1 cellular context compared by ENCODE assay signal in the genomic region with DNA sequence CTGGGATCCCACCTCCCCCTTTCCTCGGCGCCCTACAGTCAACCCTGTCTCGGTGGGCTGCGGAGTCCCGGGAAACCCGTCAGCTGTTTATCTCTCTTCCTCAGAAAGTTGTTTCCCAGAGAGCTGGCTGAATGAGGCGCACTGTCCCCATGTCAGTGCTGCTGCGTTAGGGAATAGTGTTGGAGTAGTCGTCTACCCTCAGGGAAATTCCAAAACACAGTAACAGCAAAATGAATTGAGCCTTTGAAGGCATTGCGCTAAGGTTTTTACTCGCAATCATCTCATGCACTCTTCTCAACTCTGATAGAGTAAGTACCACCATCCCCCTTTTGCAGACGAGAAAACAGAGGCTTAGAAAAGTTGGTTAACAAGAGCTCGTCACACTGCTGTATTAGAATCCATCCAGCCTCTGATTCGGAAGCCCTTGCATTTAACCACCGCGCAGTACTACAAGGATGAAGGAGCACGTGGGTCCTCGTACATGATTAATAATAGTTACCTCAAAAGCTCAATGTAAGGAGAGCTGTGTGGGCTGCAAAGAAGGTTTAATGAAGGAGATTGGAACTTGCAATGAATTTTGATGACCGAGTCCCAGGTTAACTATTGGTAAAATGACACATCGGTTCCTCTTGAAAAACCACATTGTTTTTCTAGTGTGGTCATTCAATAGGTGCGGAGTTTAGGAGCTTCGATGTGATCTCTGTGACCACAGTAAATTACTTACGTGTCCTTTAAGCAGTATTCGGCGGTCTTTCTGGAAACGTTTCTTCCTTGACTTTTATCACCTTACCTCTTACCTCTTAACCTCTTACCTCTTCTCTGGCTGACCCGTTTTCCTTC.
TF ChIP-seq lines count a peak whose summit lies in the region.

No MANE protein-coding gene starts in this region.

TF ChIP-seq in K562, 482 proteins besides CTCF, POLR2A, EP300 and RAD21 (continued from another document and continues in another):
- TF ChIP-seq, protein P1, sequence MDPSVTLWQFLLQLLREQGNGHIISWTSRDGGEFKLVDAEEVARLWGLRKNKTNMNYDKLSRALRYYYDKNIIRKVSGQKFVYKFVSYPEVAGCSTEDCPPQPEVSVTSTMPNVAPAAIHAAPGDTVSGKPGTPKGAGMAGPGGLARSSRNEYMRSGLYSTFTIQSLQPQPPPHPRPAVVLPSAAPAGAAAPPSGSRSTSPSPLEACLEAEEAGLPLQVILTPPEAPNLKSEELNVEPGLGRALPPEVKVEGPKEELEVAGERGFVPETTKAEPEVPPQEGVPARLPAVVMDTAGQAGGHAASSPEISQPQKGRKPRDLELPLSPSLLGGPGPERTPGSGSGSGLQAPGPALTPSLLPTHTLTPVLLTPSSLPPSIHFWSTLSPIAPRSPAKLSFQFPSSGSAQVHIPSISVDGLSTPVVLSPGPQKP (CRISPR knock-in tag; IDR thresholded peaks at IDR 0.05) = no peak
- TF ChIP-seq C11orf30 (IDR thresholded peaks at IDR 0.05; ENCODE audit: low read depth) (no peak), SIN3B (IDR thresholded peaks at IDR 0.05; ENCODE audit: low read depth) (no peak), NFE2L1 (tag; IDR thresholded peaks at IDR 0.05; ENCODE audit: borderline replicate concordance, low read depth) (no peak), PRPF4 (IDR thresholded peaks at IDR 0.05; ENCODE audit: insufficient read depth, low read depth, low read length, poor library complexity, severe bottlenecking) (no peak), PHF21A (IDR thresholded peaks at IDR 0.05; ENCODE audit: borderline replicate concordance, low read depth) (no peak), SMAD1 (IDR thresholded peaks at IDR 0.05; ENCODE audit: low read depth, low read length, partially characterized antibody) (no peak), POLR2B (IDR thresholded peaks at IDR 0.05; ENCODE audit: low read depth, partially characterized antibody) (peak; percentile 3), SAFB2 (IDR thresholded peaks at IDR 0.05; ENCODE audit: borderline replicate concordance, low read depth, low read length, severe bottlenecking) (no peak), ZNF717 (CRISPR knock-in tag; IDR thresholded peaks at IDR 0.05) (no peak), FOXK2 (conservative IDR thresholded peaks at IDR 0.05 in 1 of 2, IDR thresholded peaks at IDR 0.05 in 1 of 2; ENCODE audit: low read depth in 2 of 2) (peak in 1 of 2 experiments; percentile 31; a peak in 1 of 4 replicates), MECOM (CRISPR knock-in tag; IDR thresholded peaks at IDR 0.05) (peak; percentile 55; the same call in 1 of the 2 replicates), ZNF766 (CRISPR knock-in tag; conservative IDR thresholded peaks at IDR 0.05) (0 out of 2 replicates have a peak, but pooled peaks have one; percentile 17), LEF1 (IDR thresholded peaks at IDR 0.05) (no peak), TRIM28 (IDR thresholded peaks at IDR 0.05) (peak; percentile 53; the same call in 1 of the 2 replicates), L3MBTL2 (IDR thresholded peaks at IDR 0.05) (peak; percentile 90), CHD4 (IDR thresholded peaks at IDR 0.05; ENCODE audit: insufficient read depth, insufficient replicate concordance, low read depth, low read length, poor library complexity, severe bottlenecking) (no peak), OTX1 (CRISPR knock-in tag; IDR thresholded peaks at IDR 0.05) (0 out of 2 replicates have a peak, but pooled peaks have one; percentile 13), PHB (CRISPR knock-in tag; IDR thresholded peaks at IDR 0.05) (no peak), BRD9 (IDR thresholded peaks at IDR 0.05; ENCODE audit: low read depth, partially characterized antibody) (peak; percentile 27), EGR1 (conservative IDR thresholded peaks at IDR 0.05) (no peak), ADNP (tag; IDR thresholded peaks at IDR 0.05) (no peak), CCAR2 (IDR thresholded peaks at IDR 0.05; ENCODE audit: low read depth, low read length) (no peak), HNRNPL (IDR thresholded peaks at IDR 0.05; ENCODE audit: low read depth, low read length) (no peak), YBX1 (IDR thresholded peaks at IDR 0.05) (no peak), ZBTB7A (IDR thresholded peaks at IDR 0.05; ENCODE audit: borderline replicate concordance, control insufficient read depth, low read depth, low read length) (peak; percentile 81), STAT5A (IDR thresholded peaks at IDR 0.05; ENCODE audit: borderline replicate concordance, low read length) (no peak), ZNF232 (CRISPR knock-in tag; IDR thresholded peaks at IDR 0.05) (no peak), NCOA4 (IDR thresholded peaks at IDR 0.05; ENCODE audit: partially characterized antibody) (no peak), TAF9B (IDR thresholded peaks at IDR 0.05; ENCODE audit: partially characterized antibody) (no peak), ZNF551 (CRISPR knock-in tag; IDR thresholded peaks at IDR 0.05) (no peak), HCFC1 (IDR thresholded peaks at IDR 0.05; ENCODE audit: low read depth, low read length) (no peak), CEBPG (CRISPR knock-in tag; IDR thresholded peaks at IDR 0.05) (0 out of 2 replicates have a peak, but pooled peaks have one; percentile 10), CEBPG (tag; conservative IDR thresholded peaks at IDR 0.05 in 1 of 2, IDR thresholded peaks at IDR 0.05 in 1 of 2) (no peak), SRSF7 (optimal IDR thresholded peaks at IDR 0.05; ENCODE audit: low read depth, low read length) (no peak), ZNF583 (CRISPR knock-in tag; IDR thresholded peaks at IDR 0.05) (no peak; the same call in 1 of the 2 replicates), POLR3A (IDR thresholded peaks at IDR 0.05; ENCODE audit: borderline replicate concordance, extremely low read depth, insufficient read depth, insufficient read length) (no peak), FOS (IDR thresholded peaks at IDR 0.05; ENCODE audit: extremely low read depth, insufficient read length) (no peak), PPARD (CRISPR knock-in tag; IDR thresholded peaks at IDR 0.05) (no peak), SRSF9 (IDR thresholded peaks at IDR 0.05; ENCODE audit: borderline replicate concordance, low read depth, low read length) (no peak), MBD2 (IDR thresholded peaks at IDR 0.05; ENCODE audit: borderline replicate concordance, low read depth) (no peak), COPS2 (conservative IDR thresholded peaks at IDR 0.05) (no peak), DIDO1 (tag; IDR thresholded peaks at IDR 0.05; ENCODE audit: low read depth) (no peak), CBX3 (IDR thresholded peaks at IDR 0.05; ENCODE audit: borderline replicate concordance in 1 of 2, low read length in 2 of 2) (peak in 1 of 2 experiments; percentile 81; a peak in 1 of 3 replicates), NONO (IDR thresholded peaks at IDR 0.05; ENCODE audit: low read depth in 2 of 2, low read length in 1 of 2) (no peak), FOXK1 (CRISPR knock-in tag; IDR thresholded peaks at IDR 0.05; ENCODE audit: borderline replicate concordance) (no peak; the same call in 1 of the 2 replicates)
- TF ChIP-seq, protein P2, sequence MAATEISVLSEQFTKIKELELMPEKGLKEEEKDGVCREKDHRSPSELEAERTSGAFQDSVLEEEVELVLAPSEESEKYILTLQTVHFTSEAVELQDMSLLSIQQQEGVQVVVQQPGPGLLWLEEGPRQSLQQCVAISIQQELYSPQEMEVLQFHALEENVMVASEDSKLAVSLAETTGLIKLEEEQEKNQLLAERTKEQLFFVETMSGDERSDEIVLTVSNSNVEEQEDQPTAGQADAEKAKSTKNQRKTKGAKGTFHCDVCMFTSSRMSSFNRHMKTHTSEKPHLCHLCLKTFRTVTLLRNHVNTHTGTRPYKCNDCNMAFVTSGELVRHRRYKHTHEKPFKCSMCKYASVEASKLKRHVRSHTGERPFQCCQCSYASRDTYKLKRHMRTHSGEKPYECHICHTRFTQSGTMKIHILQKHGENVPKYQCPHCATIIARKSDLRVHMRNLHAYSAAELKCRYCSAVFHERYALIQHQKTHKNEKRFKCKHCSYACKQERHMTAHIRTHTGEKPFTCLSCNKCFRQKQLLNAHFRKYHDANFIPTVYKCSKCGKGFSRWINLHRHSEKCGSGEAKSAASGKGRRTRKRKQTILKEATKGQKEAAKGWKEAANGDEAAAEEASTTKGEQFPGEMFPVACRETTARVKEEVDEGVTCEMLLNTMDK (IDR thresholded peaks at IDR 0.05; ENCODE audit: borderline replicate concordance, insufficient read depth, low read depth, low read length, poor library complexity, severe bottlenecking) = no peak
- TF ChIP-seq, protein P3, sequence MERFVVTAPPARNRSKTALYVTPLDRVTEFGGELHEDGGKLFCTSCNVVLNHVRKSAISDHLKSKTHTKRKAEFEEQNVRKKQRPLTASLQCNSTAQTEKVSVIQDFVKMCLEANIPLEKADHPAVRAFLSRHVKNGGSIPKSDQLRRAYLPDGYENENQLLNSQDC (CRISPR knock-in tag; IDR thresholded peaks at IDR 0.05) = 0 out of 2 replicates have a peak, but pooled peaks have one; percentile 17
- TF ChIP-seq, protein P4, sequence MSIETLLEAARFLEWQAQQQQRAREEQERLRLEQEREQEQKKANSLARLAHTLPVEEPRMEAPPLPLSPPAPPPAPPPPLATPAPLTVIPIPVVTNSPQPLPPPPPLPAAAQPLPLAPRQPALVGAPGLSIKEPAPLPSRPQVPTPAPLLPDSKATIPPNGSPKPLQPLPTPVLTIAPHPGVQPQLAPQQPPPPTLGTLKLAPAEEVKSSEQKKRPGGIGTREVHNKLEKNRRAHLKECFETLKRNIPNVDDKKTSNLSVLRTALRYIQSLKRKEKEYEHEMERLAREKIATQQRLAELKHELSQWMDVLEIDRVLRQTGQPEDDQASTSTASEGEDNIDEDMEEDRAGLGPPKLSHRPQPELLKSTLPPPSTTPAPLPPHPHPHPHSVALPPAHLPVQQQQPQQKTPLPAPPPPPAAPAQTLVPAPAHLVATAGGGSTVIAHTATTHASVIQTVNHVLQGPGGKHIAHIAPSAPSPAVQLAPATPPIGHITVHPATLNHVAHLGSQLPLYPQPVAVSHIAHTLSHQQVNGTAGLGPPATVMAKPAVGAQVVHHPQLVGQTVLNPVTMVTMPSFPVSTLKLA (conservative IDR thresholded peaks at IDR 0.05) = peak; percentile 67 to 71; a peak in 3 of 4 replicates
- TF ChIP-seq, protein P5, sequence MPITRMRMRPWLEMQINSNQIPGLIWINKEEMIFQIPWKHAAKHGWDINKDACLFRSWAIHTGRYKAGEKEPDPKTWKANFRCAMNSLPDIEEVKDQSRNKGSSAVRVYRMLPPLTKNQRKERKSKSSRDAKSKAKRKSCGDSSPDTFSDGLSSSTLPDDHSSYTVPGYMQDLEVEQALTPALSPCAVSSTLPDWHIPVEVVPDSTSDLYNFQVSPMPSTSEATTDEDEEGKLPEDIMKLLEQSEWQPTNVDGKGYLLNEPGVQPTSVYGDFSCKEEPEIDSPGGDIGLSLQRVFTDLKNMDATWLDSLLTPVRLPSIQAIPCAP (CRISPR knock-in tag; IDR thresholded peaks at IDR 0.05; ENCODE audit: borderline replicate concordance) = no peak
- TF ChIP-seq, protein P6, sequence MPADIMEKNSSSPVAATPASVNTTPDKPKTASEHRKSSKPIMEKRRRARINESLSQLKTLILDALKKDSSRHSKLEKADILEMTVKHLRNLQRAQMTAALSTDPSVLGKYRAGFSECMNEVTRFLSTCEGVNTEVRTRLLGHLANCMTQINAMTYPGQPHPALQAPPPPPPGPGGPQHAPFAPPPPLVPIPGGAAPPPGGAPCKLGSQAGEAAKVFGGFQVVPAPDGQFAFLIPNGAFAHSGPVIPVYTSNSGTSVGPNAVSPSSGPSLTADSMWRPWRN (IDR thresholded peaks at IDR 0.05; ENCODE audit: low read depth) = no peak
- TF ChIP-seq, protein P7, sequence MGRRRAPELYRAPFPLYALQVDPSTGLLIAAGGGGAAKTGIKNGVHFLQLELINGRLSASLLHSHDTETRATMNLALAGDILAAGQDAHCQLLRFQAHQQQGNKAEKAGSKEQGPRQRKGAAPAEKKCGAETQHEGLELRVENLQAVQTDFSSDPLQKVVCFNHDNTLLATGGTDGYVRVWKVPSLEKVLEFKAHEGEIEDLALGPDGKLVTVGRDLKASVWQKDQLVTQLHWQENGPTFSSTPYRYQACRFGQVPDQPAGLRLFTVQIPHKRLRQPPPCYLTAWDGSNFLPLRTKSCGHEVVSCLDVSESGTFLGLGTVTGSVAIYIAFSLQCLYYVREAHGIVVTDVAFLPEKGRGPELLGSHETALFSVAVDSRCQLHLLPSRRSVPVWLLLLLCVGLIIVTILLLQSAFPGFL (CRISPR knock-in tag; IDR thresholded peaks at IDR 0.05) = no peak
- TF ChIP-seq, protein P8, sequence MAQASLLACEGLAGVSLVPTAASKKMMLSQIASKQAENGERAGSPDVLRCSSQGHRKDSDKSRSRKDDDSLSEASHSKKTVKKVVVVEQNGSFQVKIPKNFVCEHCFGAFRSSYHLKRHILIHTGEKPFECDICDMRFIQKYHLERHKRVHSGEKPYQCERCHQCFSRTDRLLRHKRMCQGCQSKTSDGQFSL (CRISPR knock-in tag; IDR thresholded peaks at IDR 0.05) = no peak; the same call in 1 of the 2 replicates
- TF ChIP-seq, protein P8 (tag; IDR thresholded peaks at IDR 0.05) = no peak
- TF ChIP-seq, protein P9, sequence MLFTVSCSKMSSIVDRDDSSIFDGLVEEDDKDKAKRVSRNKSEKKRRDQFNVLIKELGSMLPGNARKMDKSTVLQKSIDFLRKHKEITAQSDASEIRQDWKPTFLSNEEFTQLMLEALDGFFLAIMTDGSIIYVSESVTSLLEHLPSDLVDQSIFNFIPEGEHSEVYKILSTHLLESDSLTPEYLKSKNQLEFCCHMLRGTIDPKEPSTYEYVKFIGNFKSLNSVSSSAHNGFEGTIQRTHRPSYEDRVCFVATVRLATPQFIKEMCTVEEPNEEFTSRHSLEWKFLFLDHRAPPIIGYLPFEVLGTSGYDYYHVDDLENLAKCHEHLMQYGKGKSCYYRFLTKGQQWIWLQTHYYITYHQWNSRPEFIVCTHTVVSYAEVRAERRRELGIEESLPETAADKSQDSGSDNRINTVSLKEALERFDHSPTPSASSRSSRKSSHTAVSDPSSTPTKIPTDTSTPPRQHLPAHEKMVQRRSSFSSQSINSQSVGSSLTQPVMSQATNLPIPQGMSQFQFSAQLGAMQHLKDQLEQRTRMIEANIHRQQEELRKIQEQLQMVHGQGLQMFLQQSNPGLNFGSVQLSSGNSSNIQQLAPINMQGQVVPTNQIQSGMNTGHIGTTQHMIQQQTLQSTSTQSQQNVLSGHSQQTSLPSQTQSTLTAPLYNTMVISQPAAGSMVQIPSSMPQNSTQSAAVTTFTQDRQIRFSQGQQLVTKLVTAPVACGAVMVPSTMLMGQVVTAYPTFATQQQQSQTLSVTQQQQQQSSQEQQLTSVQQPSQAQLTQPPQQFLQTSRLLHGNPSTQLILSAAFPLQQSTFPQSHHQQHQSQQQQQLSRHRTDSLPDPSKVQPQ (CRISPR knock-in tag; IDR thresholded peaks at IDR 0.05; ENCODE audit: borderline replicate concordance) = no peak
- TF ChIP-seq, protein P10, sequence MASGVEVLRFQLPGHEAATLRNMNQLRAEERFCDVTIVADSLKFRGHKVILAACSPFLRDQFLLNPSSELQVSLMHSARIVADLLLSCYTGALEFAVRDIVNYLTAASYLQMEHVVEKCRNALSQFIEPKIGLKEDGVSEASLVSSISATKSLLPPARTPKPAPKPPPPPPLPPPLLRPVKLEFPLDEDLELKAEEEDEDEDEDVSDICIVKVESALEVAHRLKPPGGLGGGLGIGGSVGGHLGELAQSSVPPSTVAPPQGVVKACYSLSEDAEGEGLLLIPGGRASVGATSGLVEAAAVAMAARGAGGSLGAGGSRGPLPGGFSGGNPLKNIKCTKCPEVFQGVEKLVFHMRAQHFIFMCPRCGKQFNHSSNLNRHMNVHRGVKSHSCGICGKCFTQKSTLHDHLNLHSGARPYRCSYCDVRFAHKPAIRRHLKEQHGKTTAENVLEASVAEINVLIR (CRISPR knock-in tag; IDR thresholded peaks at IDR 0.05) = no peak
